32 cellular contexts compared by ENCODE assay signal in genomic region chr7:14270099-14270498, GRCh38.
"Had no signal": no experiment of that assay in that cellular context is flagged by ENCODE, and none has a peak within 500 bp of the region (broad histone marks: within the 10 kb centered on the region; RNA-seq: fewer than 3 reads in every experiment).

No MANE protein-coding gene starts in this region.

- H3K9me3 Mint-ChIP-seq: activated B cell treated with CpG ODN at 0.5 μM for 24 hours; activated T-cell treated with anti-CD3 and anti-CD28 coated beads, Interleukin-2, amount 50 U/mL, for 4 hours; brain; effector memory CD8-positive, alpha-beta T cell; nephron had no signal

- H3K27ac Mint-ChIP-seq: activated B cell treated with CpG ODN at 0.5 μM for 24 hours; activated CD8-positive, alpha-beta T cell treated with anti-CD3 and anti-CD28 coated beads for 36 hours; activated naive CD4-positive, alpha-beta T cell treated with anti-CD3 and anti-CD28 coated beads, Interleukin-2, amount 50 U/mL, for 72 hours; activated T-helper 2 cell treated with anti-CD3 and anti-CD28 coated beads, Interferon-gamma antibody, Interleukin-2, Interleukin-4, amounts not matched to agents 10 μg/mL and 5 μg/mL and 100 μg/mL, durations not matched to agents 14 hours and 24 hours and 36 hours; effector memory CD8-positive, alpha-beta T cell; nephron; T-helper 1 cell treated with Interleukin-12 subunit alpha and Interleukin-12 subunit beta and Interleukin-4 antibody, amounts not matched to agents 30 μg/mL and 1 μg/mL, for 36 hours had no signal

- FAIRE-seq: kidney had no signal

- ATAC-seq: activated CD8-positive, alpha-beta T cell treated with anti-CD3 and anti-CD28 coated beads for 36 hours; activated naive CD4-positive, alpha-beta T cell treated with anti-CD3 and anti-CD28 coated beads, Interleukin-2, amount 50 U/mL, for 72 hours; activated T-cell treated with anti-CD3 and anti-CD28 coated beads, Interleukin-2, amount 50 U/mL, for 4 hours; effector memory CD8-positive, alpha-beta T cell; left colon; psoas muscle; stimulated activated naive CD8-positive, alpha-beta T cell treated with anti-CD3 and anti-CD28 coated beads, Interleukin-15, Interleukin-2, amounts not matched to agents 100 U/mL and 50 U/mL, for 24 hours had no signal

- H3K9ac ChIP-seq: parathyroid adenoma had no signal

- H3K4me3 ChIP-seq: ascending aorta, coronary artery, dorsolateral prefrontal cortex, psoas muscle, right atrium auricular region, spleen, testis, uterus had no signal

- H3K79me2 ChIP-seq: parathyroid adenoma had no signal

- H3K4me3 Mint-ChIP-seq: activated B cell treated with CpG ODN at 0.5 μM for 24 hours; activated CD8-positive, alpha-beta T cell treated with anti-CD3 and anti-CD28 coated beads for 36 hours; activated T-cell treated with anti-CD3 and anti-CD28 coated beads, Interleukin-2, amount 50 U/mL, for 4 hours; brain; effector memory CD8-positive, alpha-beta T cell; nephron; T-helper 1 cell treated with Interleukin-12 subunit alpha and Interleukin-12 subunit beta and Interleukin-4 antibody, amounts not matched to agents 30 μg/mL and 1 μg/mL, for 36 hours had no signal

- H2AFZ ChIP-seq: parathyroid adenoma had no signal

- H3K4me1 Mint-ChIP-seq: activated B cell treated with CpG ODN at 0.5 μM for 24 hours, nephron had no signal

- H3K36me3 Mint-ChIP-seq: activated naive CD4-positive, alpha-beta T cell treated with anti-CD3 and anti-CD28 coated beads, Interleukin-2, amount 50 U/mL, for 72 hours; brain had no signal

- H3K27ac ChIP-seq: ascending aorta, coronary artery, dorsolateral prefrontal cortex, parathyroid adenoma, psoas muscle, right atrium auricular region, spleen, testis, uterus had no signal

- H3K27me3 ChIP-seq: ascending aorta, dorsolateral prefrontal cortex, right atrium auricular region, spleen, testis, uterus had no signal

- H3K4me1 ChIP-seq: ascending aorta, parathyroid adenoma, psoas muscle, right atrium auricular region, spleen, testis, uterus had no signal

- DNase-seq: activated B cell treated with CpG ODN at 0.5 μM for 24 hours; activated CD4-positive, alpha-beta T cell treated with anti-CD3 and anti-CD28 coated beads, Interleukin-2, amount 50 U/mL, for 1 hour; activated CD8-positive, alpha-beta T cell treated with anti-CD3 and anti-CD28 coated beads for 36 hours; activated T-cell treated with anti-CD3 and anti-CD28 coated beads, Interleukin-2, amount 50 U/mL, for 4 hours; dorsolateral prefrontal cortex; effector memory CD8-positive, alpha-beta T cell; erythroblast; foreskin fibroblast; head of caudate nucleus; hippocampal formation; kidney; left colon; mammary epithelial cell; occipital lobe; psoas muscle; spleen; stimulated activated CD4-positive, alpha-beta T cell treated with anti-CD3 and anti-CD28 coated beads, Interleukin-2, amount 100 ng/mL, for 48 hours; stimulated activated naive CD8-positive, alpha-beta T cell treated with anti-CD3 and anti-CD28 coated beads, Interleukin-15, Interleukin-2, amounts not matched to agents 100 U/mL and 50 U/mL, for 24 hours; SW 1271; T-helper 9 cell; testis; trophoblast cell; uterus had no signal

- H3K9me3 ChIP-seq: ascending aorta, psoas muscle, right atrium auricular region, spleen, testis, uterus had no signal

- H3K27me3 Mint-ChIP-seq: activated B cell treated with CpG ODN at 0.5 μM for 24 hours; activated CD8-positive, alpha-beta T cell treated with anti-CD3 and anti-CD28 coated beads for 36 hours; brain; effector memory CD8-positive, alpha-beta T cell had no signal

- H3K36me3 ChIP-seq: ascending aorta, right atrium auricular region, spleen, uterus had no signal
